ENCODE assay signal across 9 cellular contexts in genomic region chr15:73696641-73697001, GRCh38. TPM values are rescaled to one million over a fixed set of nuclear protein-coding genes. Genes with fewer than 3 reads are reported as not detected.
A peak's percentile ranks its signal among the peaks of the same experiment; 100 is the strongest.
DNase-seq lines count a peak whose midpoint lies in the region; ATAC-seq, FAIRE-seq and TF ChIP-seq lines count a peak whose summit lies in the region.
"Had no signal": no experiment of that assay in that cellular context is flagged by ENCODE, and none has a peak within 500 bp of the region (broad histone marks: within the 10 kb centered on the region; RNA-seq: fewer than 3 reads in every experiment).

No MANE protein-coding gene starts in this region.

- no peak overlapping the region for H3K56ac ChIP-seq in H1 (replicated peaks; ENCODE audit: insufficient read length, low read depth, low read length)

- peak overlapping the region; percentile 89; the same call in 1 of the 2 replicates for H2BK12ac ChIP-seq in H1 (ENCODE audit: low read depth, low read length)

- DNase-seq in GM23248 (no peak), Peyer's patch (no peak), H1 (ENCODE audit: low read depth in 1 of 2, low spot score in 2 of 2) (no peak), NCI-H446 treated with DMSO at 0.1 percent for 48 hours (lab: John Stamatoyannopoulos, UW) (no peak), KG1 (lab: John Stamatoyannopoulos, UW) (no peak)
- no peak for DNase-seq in stimulated activated CD4-positive, alpha-beta T cell treated with anti-CD3 and anti-CD28 coated beads, Interleukin-1b, Interleukin-23, amount 100 ng/mL, for 48 hours

- H3K9me2 ChIP-seq in GM23248 (ENCODE audit: insufficient read depth) = no peaks in the 10 kb centered on the region

- H4K20me1 ChIP-seq in GM23248 (ENCODE audit: insufficient read depth) (peaks cover 4% of the 10 kb centered on the region; the same call in 1 of the 2 replicates), H1 (replicated peaks in 1 of 2; ENCODE audit: control insufficient read depth in 1 of 2, insufficient read depth in 2 of 2, low read length in 2 of 2) (peaks cover 30 to 34% of the 10 kb centered on the region in 2 experiments)

- H2BK5ac ChIP-seq in H1 (ENCODE audit: low read depth, low read length) = peak overlapping the region; percentile 79; the same call in 1 of the 2 replicates

- H3K4me3 ChIP-seq in GM23248 = no peak overlapping the region
- no peak overlapping the region for H3K4me3 ChIP-seq in Peyer's patch
- H3K4me3 ChIP-seq in H1 (ENCODE audit: extremely low read depth in 1 of 4, insufficient read depth in 2 of 4, low read depth in 3 of 4, low read length in 4 of 4) = no peak overlapping the region
- H3K4me3 ChIP-seq in parathyroid adenoma (ENCODE audit: low read depth, low read length) = no peak overlapping the region
- H3K4me3 ChIP-seq: lung had no signal

- no peak overlapping the region for H2BK120ac ChIP-seq in H1 (replicated peaks; ENCODE audit: low read depth, low read length)

- ATAC-seq in GM19397 (IDR thresholded peaks at IDR 0.05; ENCODE audit: unreplicated experiment) = no peak

- no peak overlapping the region for H2BK15ac ChIP-seq in H1 (ENCODE audit: low read length)

- H3K79me2 ChIP-seq in GM23248 (ENCODE audit: insufficient read depth) = peaks cover 89% of the 10 kb centered on the region
- H3K79me2 ChIP-seq in H1 (ENCODE audit: control insufficient read depth in 1 of 2, insufficient read depth in 2 of 2, low read length in 2 of 2) = peaks cover 8 to 76% of the 10 kb centered on the region in 2 experiments
- H3K79me2 ChIP-seq in parathyroid adenoma = peaks cover 4% of the 10 kb centered on the region

- H3K27ac ChIP-seq in GM23248 = peak overlapping the region; percentile 5; the same call in 1 of the 2 replicates
- H3K27ac ChIP-seq in Peyer's patch = peak overlapping the region in 3 of 4 donors; percentile 1 to 17 (median 14)
- 0 out of 2 replicates have a peak overlapping the region, but pooled peaks have one; percentile 3 for H3K27ac ChIP-seq in H1 (ENCODE audit: low read depth, low read length)
- peak overlapping the region; percentile 15 for H3K27ac ChIP-seq in parathyroid adenoma

- peak overlapping the region; percentile 93; the same call in 1 of the 2 replicates for H2BK20ac ChIP-seq in H1 (ENCODE audit: low read length)

- in situ Hi-C loops in GM23248 (cut with MboI) = loop anchor here (10.0 kb wide), 1 partner anchor 122 kb away; no protein-coding TSS in a partner anchor

- H4K8ac ChIP-seq in H1 (ENCODE audit: extremely low read depth, insufficient read depth, low read length) = no peak overlapping the region

- no peaks in the 10 kb centered on the region for H3K23me2 ChIP-seq in H1 (ENCODE audit: low read depth, low read length)

- no peak for TF ChIP-seq EP300 in H1 (IDR thresholded peaks at IDR 0.05; ENCODE audit: borderline replicate concordance in 1 of 2, low read depth in 2 of 2, low read length in 2 of 2)

- H3K4me1 ChIP-seq in GM23248 (ENCODE audit: insufficient read depth) (peaks cover 38% of the 10 kb centered on the region), Peyer's patch (peaks cover 0 to 32% (median 7%) of the 10 kb centered on the region in 4 donors), H1 (replicated peaks in 1 of 4; ENCODE audit: control insufficient read depth in 3 of 4, insufficient read depth in 4 of 4, low read length in 3 of 4) (peaks cover 0 to 24% (median 11%) of the 10 kb centered on the region in 4 experiments; a peak in 6 of 7 replicates), parathyroid adenoma (no peaks in the 10 kb centered on the region)

- H3K36me3 ChIP-seq in GM23248 (ENCODE audit: low read depth) = no peaks in the 10 kb centered on the region
- no peaks in the 10 kb centered on the region for H3K36me3 ChIP-seq in Peyer's patch
- H3K36me3 ChIP-seq in H1 (ENCODE audit: control insufficient read depth in 2 of 4, insufficient read depth in 4 of 4, low read length in 3 of 4) = no peaks in the 10 kb centered on the region
- no peaks in the 10 kb centered on the region for H3K36me3 ChIP-seq in parathyroid adenoma (ENCODE audit: control insufficient read depth, insufficient read depth, low read length)

- CTCF ChIA-PET in H1 (lab: Charles Lee; ENCODE audit: partially characterized antibody) = interaction anchor here (0.5 to 18.5 kb wide), 7 partner anchors 8 to 663 kb away, joined by 3 to 496 read pairs (median 16); partner anchors contain the start of genes CD276 and NPTN

- H3K14ac ChIP-seq in H1 (ENCODE audit: insufficient read length) = no peak overlapping the region

- no peak overlapping the region for H3K23ac ChIP-seq in H1 (ENCODE audit: insufficient read length)

- H3K27me3 ChIP-seq in GM23248 (replicated peaks; ENCODE audit: insufficient read depth) = no peaks in the 10 kb centered on the region
- no peaks in the 10 kb centered on the region for H3K27me3 ChIP-seq in Peyer's patch
- no peaks in the 10 kb centered on the region for H3K27me3 ChIP-seq in H1 (replicated peaks in 1 of 4; ENCODE audit: control insufficient read depth in 3 of 4, extremely low read depth in 1 of 4, insufficient read depth in 3 of 4, low read length in 3 of 4)
- no peaks in the 10 kb centered on the region for H3K27me3 ChIP-seq in parathyroid adenoma (ENCODE audit: control insufficient read depth, insufficient read depth, low read length)

- H2AFZ ChIP-seq in GM23248 = no peak overlapping the region
- no peak overlapping the region for H2AFZ ChIP-seq in H1 (ENCODE audit: low read length)
- H2AFZ ChIP-seq in parathyroid adenoma = no peak overlapping the region

- no peak for FAIRE-seq in H1 (lab: Jason Lieb, UNC)

- H4K91ac ChIP-seq in H1 (replicated peaks; ENCODE audit: insufficient read length, low read length) = no peak overlapping the region

- H3F3A ChIP-seq in GM23248 (ENCODE audit: insufficient read depth) = peaks cover 33% of the 10 kb centered on the region

- POLR2A ChIA-PET in H1 (lab: Charles Lee; ENCODE audit: partially characterized antibody) = interaction anchor here (1.5 to 8.6 kb wide), 2 partner anchors 12 to 19 kb away, joined by 7 to 93 read pairs; partner anchors contain the start of gene CD276

- H3K4ac ChIP-seq in H1 (replicated peaks; ENCODE audit: insufficient read length, low read depth, low read length) = no peak overlapping the region

- peaks cover 21% of the 10 kb centered on the region for H3K79me1 ChIP-seq in H1 (ENCODE audit: low read depth, low read length)

- TF ChIP-seq CTCF in Peyer's patch (IDR thresholded peaks at IDR 0.05) = no peak
- TF ChIP-seq CTCF in H1 (IDR thresholded peaks at IDR 0.05; ENCODE audit: control extremely low read depth in 1 of 3, insufficient read depth in 1 of 3, low read depth in 1 of 3, low read length in 3 of 3) = no peak
- TF ChIP-seq CTCF in parathyroid adenoma (IDR thresholded peaks at IDR 0.05) = no peak

- TF ChIP-seq POLR2A in Peyer's patch (IDR thresholded peaks at IDR 0.05) (no peak), H1 (IDR thresholded peaks at IDR 0.05; ENCODE audit: control extremely low read depth in 1 of 2, low read depth in 2 of 2, low read length in 2 of 2) (no peak)

- H3K18ac ChIP-seq in H1 (ENCODE audit: extremely low read depth, low read length) = 0 out of 2 replicates have a peak overlapping the region, but pooled peaks have one; percentile 25

- H4K5ac ChIP-seq in H1 (ENCODE audit: insufficient read length, low read depth, low read length) = no peak overlapping the region

- H2AK5ac ChIP-seq in H1 (ENCODE audit: low read depth, low read length) = peak overlapping the region; percentile 32; the same call in 1 of the 2 replicates

- H3K4me2 ChIP-seq in GM23248 (ENCODE audit: unreplicated experiment) (no peak overlapping the region), H1 (ENCODE audit: insufficient read depth in 1 of 2, low read depth in 2 of 2, low read length in 2 of 2) (no peak overlapping the region), parathyroid adenoma (ENCODE audit: low read length) (peak overlapping the region; percentile 17)

- H3K9me3 ChIP-seq in GM23248 (ENCODE audit: low read depth) = no peaks in the 10 kb centered on the region
- no peaks in the 10 kb centered on the region for H3K9me3 ChIP-seq in Peyer's patch
- no peaks in the 10 kb centered on the region for H3K9me3 ChIP-seq in H1 (ENCODE audit: insufficient read depth in 2 of 2, low read depth in 1 of 2, low read length in 1 of 2)
- no peaks in the 10 kb centered on the region for H3K9me3 ChIP-seq in parathyroid adenoma (ENCODE audit: control insufficient read depth, low read length)

- no peak for TF ChIP-seq RAD21 in H1 (IDR thresholded peaks at IDR 0.05 in 1 of 2, conservative IDR thresholded peaks at IDR 0.05 in 1 of 2; ENCODE audit: low read depth in 2 of 2, low read length in 2 of 2)

- 65 to 71% methylated on average over 1 of the region's 1 CpG for WGBS in GM23248 (ENCODE audit: low coverage in 1 of 2, low lambda C conversion rate in 2 of 2, missing lambda C conversion rate in 2 of 2), 2 experiments
- WGBS in H1 (ENCODE audit: extremely low coverage in 1 of 2, insufficient coverage in 1 of 2, insufficient read length in 1 of 2, insufficient replicate concordance in 2 of 2, low coverage in 1 of 2, low lambda C conversion rate in 2 of 2, missing lambda C conversion rate in 1 of 2), 2 experiments = 100% methylated on average over 1 of the region's 1 CpG; no CpG with 5 or more reads in 1 of the 2 experiments

- no peak overlapping the region; the same call in 1 of the 2 replicates for H3K9ac ChIP-seq in GM23248
- no peak overlapping the region for H3K9ac ChIP-seq in H1 (replicated peaks in 1 of 4; ENCODE audit: extremely low read depth in 1 of 4, low read depth in 3 of 4, low read length in 3 of 4)
- H3K9ac ChIP-seq in parathyroid adenoma = no peak overlapping the region

RNA-seq across cellular contexts. Expression of gene CD276, which starts 12.4 kb away (rescaled TPM):
- 94.6 and 102 TPM in 2 replicates for total RNA-seq in GM23248 (2014; rRNA removed; shearing (Covaris generic))
- polyA plus RNA-seq in GM23248 (2016; fragmentation: Nextera tagmentation; extraction: Ambion mirVana) = 104 TPM in 2 replicates
- total RNA-seq in Peyer's patch = 10 to 100 TPM; 22.8 to 48.7 (median 30.8) TPM
- total RNA-seq in H1 (2021; fragmentation: NEBNext Ultra II Directional; extraction: Animal tissue kit (Norgen Biotek cat#: 25700)) = 152 and 156 TPM in 2 replicates
- polyA plus RNA-seq in H1 (2011; rRNA removed) = 158 and 190 TPM in 2 replicates
- 79.5 TPM for polyA plus RNA-seq in H1 (2011; cell fraction: cytosol; rRNA removed)
- polyA plus RNA-seq in H1 (2011; cell fraction: nucleus; rRNA removed) = 197 TPM
- 143 to 200 TPM (median 177 TPM) in 4 replicates for polyA plus RNA-seq in H1 (2012, experiment 1 of 2)
- 186 TPM for polyA plus RNA-seq in H1 (2012, experiment 2 of 2)
- 290 TPM for polyA plus RNA-seq in H1 (2013, experiment 1 of 2)
- polyA plus RNA-seq in H1 (2013, experiment 2 of 2) = 333 TPM
- 116 and 197 TPM in 2 replicates for polyA minus RNA-seq in H1 (2011; rRNA and poly(A)+ RNA removed)
- 102 TPM for polyA minus RNA-seq in H1 (2011; cell fraction: cytosol; rRNA and poly(A)+ RNA removed)
- polyA minus RNA-seq in H1 (2011; cell fraction: nucleus; rRNA and poly(A)+ RNA removed) = 79.9 TPM

RNA-seq across cellular contexts. Expression of gene INSYN1, which starts 56.5 kb away (rescaled TPM):
- 8.1 and 10.4 TPM in 2 replicates for total RNA-seq in GM23248 (2014; rRNA removed; shearing (Covaris generic))
- 0.10 and 0.11 TPM in 2 replicates for polyA plus RNA-seq in GM23248 (2016; fragmentation: Nextera tagmentation; extraction: Ambion mirVana)
- total RNA-seq in Peyer's patch = 1 to 10 TPM in 2 of 4 donors, under 1 TPM in 1, not detected in 1; 0.13 to 3.3 (median 2.2) TPM
- 10.2 and 13.1 TPM in 2 replicates for total RNA-seq in H1 (2021; fragmentation: NEBNext Ultra II Directional; extraction: Animal tissue kit (Norgen Biotek cat#: 25700))
- 7.2 and 11.6 TPM in 2 replicates for polyA plus RNA-seq in H1 (2011; rRNA removed)
- 12.0 TPM for polyA plus RNA-seq in H1 (2011; cell fraction: cytosol; rRNA removed)
- 50.9 TPM for polyA plus RNA-seq in H1 (2011; cell fraction: nucleus; rRNA removed)
- 4.2 to 8.2 TPM (median 6.5 TPM) in 4 replicates for polyA plus RNA-seq in H1 (2012, experiment 1 of 2)
- 4.0 TPM for polyA plus RNA-seq in H1 (2012, experiment 2 of 2)
- polyA plus RNA-seq in H1 (2013, experiment 1 of 2) = 6.3 TPM
- polyA plus RNA-seq in H1 (2013, experiment 2 of 2) = 6.0 TPM
- polyA minus RNA-seq in H1 (2011; rRNA and poly(A)+ RNA removed) = 2.1 and 2.9 TPM in 2 replicates
- 3.2 TPM for polyA minus RNA-seq in H1 (2011; cell fraction: cytosol; rRNA and poly(A)+ RNA removed)
- polyA minus RNA-seq in H1 (2011; cell fraction: nucleus; rRNA and poly(A)+ RNA removed) = 2.9 TPM
